In the genomic region with DNA sequence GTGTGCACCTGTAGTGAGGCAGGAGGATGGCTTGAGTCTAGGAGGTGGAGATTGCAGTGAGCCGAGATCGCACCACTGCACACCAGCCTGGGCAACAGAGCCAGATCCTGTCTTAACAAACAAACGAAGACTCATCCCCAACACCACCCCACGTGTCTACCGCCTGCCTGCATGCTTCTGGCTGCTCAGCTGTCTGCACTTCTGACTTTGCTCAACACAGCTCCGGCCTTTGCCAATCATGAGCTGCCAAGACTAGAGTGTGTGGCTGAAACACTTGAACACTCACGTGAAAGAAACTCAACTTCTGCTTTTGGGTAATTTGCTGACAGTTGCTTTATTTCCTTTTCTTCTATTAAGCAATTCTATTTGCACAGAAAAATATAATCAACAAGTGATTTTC, we compare ENCODE assay signal across 8 cellular contexts. TPM values are rescaled to one million over a fixed set of nuclear protein-coding genes. Genes with fewer than 3 reads are reported as not detected.
A peak's percentile ranks its signal among the peaks of the same experiment; 100 is the strongest.
DNase-seq lines count a peak whose midpoint lies in the region; ATAC-seq and TF ChIP-seq lines count a peak whose summit lies in the region.

No MANE protein-coding gene starts in this region.

- BruUV-seq in MCF 10A (replicated peaks; lab: Mats Ljungman, UMichigan), result no TSS peak

- DNase-seq in breast epithelium (ENCODE audit: low spot score in 2 of 2), result peak; percentile 57 to 82
- DNase-seq in MCF 10A (ENCODE audit: unreplicated experiment), result no peak
- DNase-seq in body of pancreas, result peak; percentile 31 to 84 (median 55)
- no peak for DNase-seq in NCI-H146 treated with DMSO at 0.1 percent for 48 hours (lab: John Stamatoyannopoulos, UW; ENCODE audit: unreplicated experiment)
- no peak for DNase-seq in NCI-H526 treated with DMSO at 0.1 percent for 48 hours (lab: John Stamatoyannopoulos, UW)

- POLR2A ChIA-PET in MCF 10A (lab: Yijun Ruan, JAX), result interaction anchor here (0.6 to 1.8 kb wide), 6 partner anchors 9 to 330 kb away, joined by 3 to 6 read pairs (median 3); no protein-coding TSS in a partner anchor

- peaks cover 0 to 6% of the 10 kb centered on the region in 2 donors for H3K4me1 ChIP-seq in breast epithelium
- H3K4me1 ChIP-seq in body of pancreas, result peaks cover 36% of the 10 kb centered on the region
- peaks cover 52 to 55% of the 10 kb centered on the region in 2 experiments for H3K4me1 ChIP-seq in neutrophil (ENCODE audit: control insufficient read depth in 1 of 2, insufficient read depth in 1 of 2, low read depth in 1 of 2, low read length in 1 of 2)

- H3K4me3 ChIP-seq in breast epithelium (no peak overlapping the region), body of pancreas (no peak overlapping the region), neutrophil (ENCODE audit: low read depth in 1 of 2, low read length in 1 of 2) (peak overlapping the region; percentile 47 to 50)

- intact Hi-C loops in breast epithelium (cut with DNase I; ENCODE audit: low total_unique reads), result no loop called here
- intact Hi-C loops in MCF 10A (cut with micrococcal nuclease), result no loop called here
- intact Hi-C loops in body of pancreas (cut with DNase I), result no loop called here

- TF ChIP-seq POLR2A in breast epithelium (IDR thresholded peaks at IDR 0.05) (no peak), body of pancreas (IDR thresholded peaks at IDR 0.05) (no peak)

- no peaks in the 10 kb centered on the region for H3K27me3 ChIP-seq in breast epithelium
- no peaks in the 10 kb centered on the region for H3K27me3 ChIP-seq in body of pancreas
- H3K27me3 ChIP-seq in neutrophil, result no peaks in the 10 kb centered on the region

- H3K4me3 Mint-ChIP-seq in MCF 10A (ENCODE audit: unreplicated experiment), result no peak overlapping the region

- peaks cover 4% of the 10 kb centered on the region for H3K4me1 Mint-ChIP-seq in MCF 10A (ENCODE audit: insufficient read depth, unreplicated experiment)

- no peaks in the 10 kb centered on the region for H3K27me3 Mint-ChIP-seq in MCF 10A (ENCODE audit: insufficient read depth, unreplicated experiment)

- no peaks in the 10 kb centered on the region for H3K9me3 ChIP-seq in breast epithelium
- no peaks in the 10 kb centered on the region for H3K9me3 ChIP-seq in body of pancreas
- no peaks in the 10 kb centered on the region for H3K9me3 ChIP-seq in neutrophil

- H3K9me3 Mint-ChIP-seq in MCF 10A (ENCODE audit: unreplicated experiment), result no peaks in the 10 kb centered on the region

- 48 to 69% methylated on average over 7 of the region's 7 CpGs for WGBS in body of pancreas, 2 donors

- no peak for TF ChIP-seq CTCF in breast epithelium (IDR thresholded peaks at IDR 0.05)
- TF ChIP-seq CTCF in MCF 10A (IDR thresholded peaks at IDR 0.05; ENCODE audit: unreplicated experiment), result no peak
- TF ChIP-seq CTCF in body of pancreas (IDR thresholded peaks at IDR 0.05), result no peak
- peak; percentile 45 for TF ChIP-seq CTCF in neutrophil (IDR thresholded peaks at IDR 0.05)

- ATAC-seq in HG03280 (IDR thresholded peaks at IDR 0.05; ENCODE audit: unreplicated experiment) (peak; percentile 93), body of pancreas (peak; percentile 44), GM18870 (IDR thresholded peaks at IDR 0.05; ENCODE audit: unreplicated experiment) (no peak)

- H3K27ac Mint-ChIP-seq in MCF 10A (ENCODE audit: low read depth, unreplicated experiment), result no peak overlapping the region

- CTCF ChIA-PET in MCF 10A (lab: Yijun Ruan, JAX), result no interaction called here

- H3K27ac ChIP-seq in breast epithelium (peak overlapping the region; percentile 62 to 65), body of pancreas (peak overlapping the region in 3 of 4 donors; percentile 9 to 64 (median 22)), neutrophil (peak overlapping the region; percentile 91)

- H3K36me3 Mint-ChIP-seq in MCF 10A (ENCODE audit: insufficient read depth, unreplicated experiment), result no peaks in the 10 kb centered on the region

- H3K36me3 ChIP-seq in breast epithelium (no peaks in the 10 kb centered on the region), body of pancreas (replicated peaks in 1 of 2; ENCODE audit: insufficient read depth in 1 of 2, low read depth in 2 of 2) (no peaks in the 10 kb centered on the region), neutrophil (no peaks in the 10 kb centered on the region)

RNA-seq across cellular contexts. Expression of a gene that starts 32.1 kb away (rescaled TPM):
- total RNA-seq in breast epithelium (100 to 1,000 TPM; 104 to 174 (median 134) TPM), MCF 10A (2022) (62.1 and 73.8 TPM in 2 replicates), body of pancreas (10 to 100 TPM; 41.0 to 42.8 TPM)

Comparison
In these comparisons a context has a peak if more than half of its experiments do, and no peak if none do; other contexts are left out.
1. DNase-seq: peak in breast epithelium (2 of 2) and body of pancreas (4 of 4); none in MCF 10A (single experiment), NCI-H146 treated with DMSO at 0.1 percent for 48 hours (single experiment) and NCI-H526 treated with DMSO at 0.1 percent for 48 hours (single experiment).
2. H3K27ac ChIP-seq: peak in every context shown above with its lines; median percentile 91 in neutrophil; 64 in breast epithelium; 22 in body of pancreas.
3. H3K4me3 ChIP-seq: peak in neutrophil (2 of 2); none in breast epithelium (0 of 3) and body of pancreas (0 of 2).